1 cellular context compared by ENCODE assay signal in the genomic region with DNA sequence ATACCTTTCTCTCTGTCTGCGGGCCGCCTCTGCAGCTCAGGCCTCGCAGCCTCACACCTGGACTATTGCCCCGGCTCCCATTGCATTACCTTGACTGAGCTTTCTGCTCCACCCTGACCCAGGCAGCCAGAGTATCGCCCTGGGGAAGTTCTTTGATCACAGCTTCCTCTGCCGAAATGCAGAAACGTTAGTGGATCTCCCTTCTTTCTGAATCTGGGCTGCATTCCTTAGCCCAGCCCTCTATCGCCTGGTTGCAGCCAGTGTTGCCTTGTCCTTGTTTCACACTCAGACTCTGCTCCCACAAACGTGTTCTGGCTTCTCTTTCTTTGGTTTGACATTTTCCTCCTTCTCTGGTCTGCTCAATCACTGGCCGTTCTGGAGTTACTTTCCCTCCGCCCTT.
TF ChIP-seq lines count a peak whose summit lies in the region.

No MANE protein-coding gene starts in this region.

TF ChIP-seq in H1, 55 proteins besides CTCF, POLR2A, EP300 and RAD21:
- TF ChIP-seq BACH1 (IDR thresholded peaks at IDR 0.05; ENCODE audit: low read length) = 0 out of 2 replicates have a peak, but pooled peaks have one; percentile 17
- no peak for TF ChIP-seq JUN (IDR thresholded peaks at IDR 0.05; ENCODE audit: low read depth, low read length)
- no peak for TF ChIP-seq RNF2 (IDR thresholded peaks at IDR 0.05; ENCODE audit: borderline replicate concordance, low read depth, low read length, missing control alignments, poor library complexity, severe bottlenecking)
